In genomic region chr9:90010793-90011192, GRCh38 we compare ENCODE assay signal across 22 cellular contexts.
"Had no signal": no experiment of that assay in that cellular context is flagged by ENCODE, and none has a peak within 500 bp of the region (broad histone marks: within the 10 kb centered on the region; RNA-seq: fewer than 3 reads in every experiment).

No MANE protein-coding gene starts in this region.

- DNase-seq: dermis blood vessel endothelial cell; dorsolateral prefrontal cortex; effector CD4-positive, alpha-beta T cell; effector memory CD4-positive, alpha-beta T cell; foreskin keratinocyte; heart right ventricle; hippocampal formation; left cardiac atrium; left lung; left ventricle myocardium superior; lower lobe of right lung; mesenchymal stem cell; mucosa of descending colon; naive B cell had no signal

- H3K27me3 ChIP-seq: dorsolateral prefrontal cortex, esophagus muscularis mucosa, foreskin keratinocyte, gastroesophageal sphincter, heart right ventricle, left lung had no signal

- H3K36me3 ChIP-seq: esophagus muscularis mucosa, gastroesophageal sphincter, heart right ventricle, left lung, lower lobe of right lung had no signal

- H3K27ac ChIP-seq: coronary artery, dorsolateral prefrontal cortex, esophagus muscularis mucosa, foreskin keratinocyte, gastroesophageal sphincter, heart right ventricle, left lung, lower lobe of right lung had no signal

- H3K9me3 ChIP-seq: esophagus muscularis mucosa, gastroesophageal sphincter, left lung, lower lobe of right lung, mucosa of descending colon had no signal

- H3K4me3 ChIP-seq: coronary artery, dorsolateral prefrontal cortex, esophagus muscularis mucosa, gastroesophageal sphincter, heart right ventricle, left lung, lower lobe of right lung, mucosa of descending colon had no signal

- FAIRE-seq: colon, endothelial cell of umbilical vein, frontal cortex, islet of Langerhans, keratinocyte had no signal
